ENCODE assay signal across 8 cellular contexts in the genomic region with DNA sequence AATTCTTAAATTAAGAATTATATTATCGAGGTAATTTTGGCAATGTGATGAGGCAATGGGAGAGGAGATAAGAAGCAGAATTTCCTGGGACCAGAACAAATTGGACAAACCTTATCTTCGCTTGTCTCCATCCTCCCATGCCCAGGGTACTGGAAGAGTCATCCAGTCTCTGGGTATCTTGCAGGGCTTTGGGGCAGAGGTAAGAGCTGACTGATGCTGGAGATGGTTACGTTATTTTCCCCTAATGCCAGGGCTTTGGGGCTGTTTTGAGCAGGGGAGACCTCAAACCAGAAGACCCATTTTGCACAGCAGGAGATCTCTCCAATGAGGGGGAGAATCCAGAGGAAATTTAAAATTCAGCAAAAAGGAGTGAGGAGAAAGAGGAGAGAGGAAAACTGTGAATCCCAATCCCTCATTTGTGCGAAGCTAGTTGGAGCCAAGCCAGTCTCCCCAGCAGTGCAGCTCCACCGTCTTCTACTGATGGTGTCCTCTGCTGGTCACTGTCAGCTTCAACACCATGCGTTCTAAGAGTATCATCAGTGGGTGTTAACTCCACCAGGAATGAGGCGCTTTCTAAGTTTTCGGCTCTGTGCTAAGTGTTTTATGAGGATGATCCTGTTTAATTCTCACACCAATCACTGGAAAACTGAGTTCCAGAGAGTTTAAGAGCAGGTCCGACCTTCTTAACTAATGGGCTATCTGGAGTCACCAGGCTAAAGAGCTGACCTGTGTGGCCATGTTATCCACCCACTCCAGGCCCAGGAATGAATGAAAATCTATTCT.
A peak's percentile ranks its signal among the peaks of the same experiment; 100 is the strongest.
DNase-seq lines count a peak whose midpoint lies in the region; FAIRE-seq and TF ChIP-seq lines count a peak whose summit lies in the region.

No MANE protein-coding gene starts in this region.

- H3K27ac ChIP-seq in OCI-LY7 (ENCODE audit: low read depth, low read length, poor library complexity, severe bottlenecking): no peak overlapping the region

- H3K36me3 ChIP-seq in OCI-LY7 (ENCODE audit: insufficient read depth, low read length): no peaks in the 10 kb centered on the region

- intact Hi-C loops in OCI-LY7 (cut with micrococcal nuclease; ENCODE audit: unreplicated experiment): no loop called here

- no peak overlapping the region for H2AFZ ChIP-seq in OCI-LY7 (ENCODE audit: low read length)

- H3K9me2 ChIP-seq in OCI-LY7 (ENCODE audit: insufficient read depth, low read length): no peaks in the 10 kb centered on the region

- H3K79me2 ChIP-seq in OCI-LY7 (ENCODE audit: insufficient read depth, low read depth, low read length): no peaks in the 10 kb centered on the region

- DNase-seq in A172 (ENCODE audit: low spot score): peak; percentile 71
- peak; percentile 29 for DNase-seq in GM12892 (ENCODE audit: insufficient read length)
- DNase-seq in HS-27A (ENCODE audit: low read depth): peak; percentile 29
- DNase-seq in OCI-LY7 (ENCODE audit: low spot score): peak; percentile 48
- peak; percentile 10 for DNase-seq in activated T-helper 1 cell treated with Interleukin-2 at 50 U/mL for 16 hours (ENCODE audit: low read depth)
- peak; percentile 51 to 84 for DNase-seq in foreskin fibroblast
- DNase-seq in nucleus accumbens (lab: John Stamatoyannopoulos, UW): peak in 44 of 56 donors; percentile 3 to 84 (median 29)
- DNase-seq in type B pancreatic cell (ENCODE audit: extremely low spot score, unreplicated experiment): peak; percentile 72

- peaks cover 6% of the 10 kb centered on the region for H3K9me3 Mint-ChIP-seq in type B pancreatic cell

- no peak overlapping the region for H3K4me3 Mint-ChIP-seq in type B pancreatic cell

- H3K4me2 ChIP-seq in OCI-LY7 (ENCODE audit: low read length): no peak overlapping the region

- no peaks in the 10 kb centered on the region for H4K20me1 ChIP-seq in OCI-LY7 (ENCODE audit: insufficient read depth, low read length)

- CTCF ChIA-PET in OCI-LY7 (lab: Charles Lee; ENCODE audit: unreplicated experiment): no interaction called here

- H3K9me3 ChIP-seq in OCI-LY7 (ENCODE audit: low read length): no peaks in the 10 kb centered on the region

- peak; percentile 94 for FAIRE-seq in GM12892 (lab: Jason Lieb, UNC)

- TF ChIP-seq CTCF in OCI-LY7 (conservative IDR thresholded peaks at IDR 0.05; ENCODE audit: low read length): peak; percentile 88
- TF ChIP-seq CTCF in foreskin fibroblast (IDR thresholded peaks at IDR 0.05; ENCODE audit: low read depth, low read length): peak; percentile 80
- TF ChIP-seq CTCF in type B pancreatic cell (conservative IDR thresholded peaks at IDR 0.05): peak; percentile 86

- peaks cover 3% of the 10 kb centered on the region for H3K4me1 Mint-ChIP-seq in type B pancreatic cell (ENCODE audit: unreplicated experiment)

- no peak for TF ChIP-seq POLR2A in GM12892 (IDR thresholded peaks at IDR 0.05; ENCODE audit: low read depth, low read length)

- H3K4me1 ChIP-seq in OCI-LY7 (ENCODE audit: insufficient read depth, low read length, poor library complexity, severe bottlenecking): no peaks in the 10 kb centered on the region

- no TSS peak for BruUV-seq in OCI-LY7 (replicated peaks; lab: Mats Ljungman, UMichigan)

- H3K4me3 ChIP-seq in OCI-LY7 (ENCODE audit: low read depth, low read length, poor library complexity, severe bottlenecking): no peak overlapping the region
- H3K4me3 ChIP-seq in foreskin fibroblast (ENCODE audit: low read depth in 1 of 2, low read length in 2 of 2): no peak overlapping the region

- no peaks in the 10 kb centered on the region for H3K36me3 Mint-ChIP-seq in type B pancreatic cell

- H3K27ac Mint-ChIP-seq in type B pancreatic cell: no peak overlapping the region

- POLR2A ChIA-PET in OCI-LY7 (lab: Charles Lee): no interaction called here

- H3K27me3 Mint-ChIP-seq in type B pancreatic cell: peaks cover 22% of the 10 kb centered on the region

Comparison
In these comparisons a context has a peak if more than half of its experiments do, and no peak if none do; other contexts are left out.
1. DNase-seq: peak in every context shown above with its lines; median percentile 72 in type B pancreatic cell; 71 in A172; 68 in foreskin fibroblast; 48 in OCI-LY7; 29 in GM12892; 29 in HS-27A; 29 in nucleus accumbens; 10 in activated T-helper 1 cell treated with Interleukin-2 at 50 U/mL for 16 hours.